1 cellular context compared by ENCODE assay signal in genomic region chr11:59761985-59762384, GRCh38.
TF ChIP-seq lines count a peak whose summit lies in the region.

No MANE protein-coding gene starts in this region.

TF ChIP-seq in HepG2, 621 proteins besides CTCF, POLR2A, EP300 and RAD21:
- TF ChIP-seq IKZF5 (CRISPR knock-in tag; IDR thresholded peaks at IDR 0.05) = no peak
- TF ChIP-seq IRF2 (CRISPR knock-in tag; IDR thresholded peaks at IDR 0.05) = no peak
- no peak for TF ChIP-seq PRDM10 (CRISPR knock-in tag; IDR thresholded peaks at IDR 0.05; ENCODE audit: low read depth)
- no peak for TF ChIP-seq ZNF703 (CRISPR knock-in tag; IDR thresholded peaks at IDR 0.05; ENCODE audit: borderline replicate concordance)
- TF ChIP-seq TERF1 (CRISPR knock-in tag; IDR thresholded peaks at IDR 0.05) = no peak
- TF ChIP-seq CREBL2 (CRISPR knock-in tag; IDR thresholded peaks at IDR 0.05; ENCODE audit: borderline replicate concordance) = no peak
- no peak for TF ChIP-seq ZHX2 (IDR thresholded peaks at IDR 0.05; ENCODE audit: low read depth)
- TF ChIP-seq ZHX2 (CRISPR knock-in tag; IDR thresholded peaks at IDR 0.05; ENCODE audit: borderline replicate concordance) = no peak
- no peak for TF ChIP-seq ZNF749 (CRISPR knock-in tag; IDR thresholded peaks at IDR 0.05; ENCODE audit: borderline replicate concordance)
- no peak for TF ChIP-seq TFE3 (CRISPR knock-in tag; IDR thresholded peaks at IDR 0.05)
- no peak for TF ChIP-seq CBX1 (IDR thresholded peaks at IDR 0.05; ENCODE audit: low read depth)
- TF ChIP-seq ZNF230 (CRISPR knock-in tag; IDR thresholded peaks at IDR 0.05) = no peak
- no peak for TF ChIP-seq BORCS8-MEF2B (CRISPR knock-in tag; IDR thresholded peaks at IDR 0.05)
- TF ChIP-seq NFAT5 (CRISPR knock-in tag; IDR thresholded peaks at IDR 0.05) = no peak
- no peak for TF ChIP-seq DZIP1 (CRISPR knock-in tag; IDR thresholded peaks at IDR 0.05)
- TF ChIP-seq MBD4 (IDR thresholded peaks at IDR 0.05; ENCODE audit: borderline replicate concordance, low read length) = no peak
- no peak for TF ChIP-seq NCOA1 (CRISPR knock-in tag; IDR thresholded peaks at IDR 0.05)
